In the genomic region with DNA sequence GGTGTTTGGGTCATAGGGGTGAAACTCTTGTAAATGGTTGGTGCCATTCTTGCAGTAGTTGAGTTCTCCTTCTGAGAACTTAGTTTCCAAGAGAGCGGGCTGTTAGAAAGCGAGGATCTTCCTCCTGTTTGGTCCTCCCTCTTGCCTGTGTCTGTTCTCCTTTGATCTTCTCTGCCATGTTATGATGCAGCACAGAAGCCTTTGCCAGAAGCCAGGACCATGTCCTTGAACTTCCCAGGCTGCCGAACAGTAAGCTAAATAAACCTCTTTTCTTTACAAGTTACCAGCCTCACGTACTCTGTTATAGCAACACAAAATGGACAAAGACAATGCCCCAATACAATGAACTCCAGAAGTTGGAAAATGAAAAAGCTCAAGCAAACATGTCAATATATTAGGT, we compare ENCODE assay signal across 2 cellular contexts. TPM values are rescaled to one million over a fixed set of nuclear protein-coding genes. Genes with fewer than 3 reads are reported as not detected.
"Had no signal": no experiment of that assay in that cellular context is flagged by ENCODE, and none has a peak within 500 bp of the region (broad histone marks: within the 10 kb centered on the region; RNA-seq: fewer than 3 reads in every experiment).

No MANE protein-coding gene starts in this region.

RNA-seq across cellular contexts. Expression of gene CA4, which starts 40.3 kb away (rescaled TPM):
- total RNA-seq: G401, GM12878 had no signal
